ENCODE assay signal across 1 cellular context in the genomic region with DNA sequence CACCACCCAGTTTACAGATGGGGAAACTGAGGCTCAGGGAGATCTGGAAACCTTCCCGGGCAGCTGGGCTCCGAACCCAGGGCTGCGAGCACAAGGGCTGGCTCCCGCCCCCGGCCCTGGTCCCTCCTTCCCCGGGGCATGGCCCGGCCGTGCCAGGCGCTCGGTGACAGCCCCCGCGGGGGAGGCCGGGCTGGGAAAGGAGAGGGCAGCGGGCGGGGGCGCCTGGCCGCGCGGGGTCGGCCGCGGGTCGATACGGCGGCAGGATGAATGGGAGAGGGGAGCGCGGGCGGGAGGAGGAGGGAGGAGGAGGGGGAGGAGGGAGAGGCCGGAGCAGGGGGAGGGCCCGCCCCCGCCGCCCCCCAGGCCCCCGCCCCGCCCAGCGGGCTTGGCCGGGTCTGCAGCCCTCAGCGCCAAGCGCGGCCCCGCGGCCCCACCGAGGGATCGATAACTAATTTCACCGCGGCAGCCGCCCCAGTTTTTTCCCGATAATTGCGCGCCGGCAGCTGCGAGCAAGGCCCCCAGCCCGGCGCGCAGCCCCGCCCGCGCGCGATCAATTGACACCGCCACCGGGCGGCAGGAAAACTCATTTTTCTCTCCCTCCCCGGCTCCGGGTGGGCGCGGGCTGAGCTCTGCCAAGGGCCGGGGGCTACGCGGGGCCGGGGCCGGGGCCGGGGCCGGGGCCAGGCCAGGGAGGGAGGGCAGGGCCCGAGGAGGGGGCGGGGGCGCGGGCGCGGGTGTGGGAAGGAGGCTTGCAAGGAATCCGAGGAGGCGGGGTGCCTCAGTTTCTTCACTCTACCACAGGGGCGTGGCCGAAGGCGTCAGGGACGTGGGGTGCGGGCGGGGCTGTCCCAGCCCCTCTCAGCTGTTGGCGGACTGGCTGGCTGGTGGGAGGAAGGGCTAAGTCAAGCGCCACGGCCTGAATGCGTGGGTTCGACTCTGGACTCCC.
TF ChIP-seq lines count a peak whose summit lies in the region.

No MANE protein-coding gene starts in this region.

TF ChIP-seq in SK-N-SH treated with all-trans-retinoic acid at 6 μM for 48 hours, 23 proteins besides CTCF, POLR2A, EP300 and RAD21 (continued from another document):
- no peak for TF ChIP-seq POU6F1 (CRISPR knock-in tag; IDR thresholded peaks at IDR 0.05; ENCODE audit: borderline replicate concordance, low read depth)
- no peak for TF ChIP-seq ZC3H10 (CRISPR knock-in tag; IDR thresholded peaks at IDR 0.05)
- no peak for TF ChIP-seq ZFP30 (CRISPR knock-in tag; IDR thresholded peaks at IDR 0.05)
- no peak for TF ChIP-seq ESRRG (CRISPR knock-in tag; IDR thresholded peaks at IDR 0.05)
- no peak for TF ChIP-seq ARNTL (CRISPR knock-in tag; IDR thresholded peaks at IDR 0.05; ENCODE audit: borderline replicate concordance, low read depth)
